1 cellular context compared by ENCODE assay signal in the genomic region with DNA sequence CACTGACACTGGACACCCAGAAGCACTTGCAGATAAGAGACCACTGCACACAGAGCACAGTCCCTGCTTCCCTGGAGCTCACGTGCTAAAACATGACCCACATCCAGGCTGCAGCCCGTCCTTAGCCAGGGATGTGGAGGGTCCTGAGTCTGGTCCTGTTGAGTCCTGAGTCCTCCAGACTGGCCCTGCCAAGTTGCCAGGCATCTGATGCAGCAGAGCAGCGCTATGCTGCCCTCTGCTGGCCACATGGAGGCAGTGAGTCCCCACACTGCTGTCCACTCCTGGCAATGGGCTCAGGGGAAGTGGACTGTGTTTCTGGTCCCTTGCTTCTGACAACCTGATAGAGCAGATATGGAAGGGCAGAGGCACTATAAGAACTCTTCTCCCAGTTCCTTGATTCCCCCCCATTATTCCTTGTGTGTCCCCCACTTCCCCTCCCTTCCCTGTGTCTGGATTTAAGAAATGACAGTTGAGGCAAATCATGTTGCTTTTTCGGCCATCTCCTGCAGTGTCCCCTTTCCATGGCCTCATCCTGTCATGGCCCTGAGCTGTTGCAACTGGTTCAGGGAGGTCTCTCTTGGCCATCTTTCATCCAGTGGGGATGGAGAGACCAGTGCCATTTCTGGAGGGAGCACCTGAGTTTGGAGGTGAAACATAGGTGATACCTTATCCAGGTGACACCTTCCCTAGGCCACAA.
A peak's percentile ranks its signal among the peaks of the same experiment; 100 is the strongest.
TF ChIP-seq lines count a peak whose summit lies in the region.

No MANE protein-coding gene starts in this region.

TF ChIP-seq in K562, 482 proteins besides CTCF, POLR2A, EP300 and RAD21 (continued from another document and continues in another):
- TF ChIP-seq CBX1 (IDR thresholded peaks at IDR 0.05; ENCODE audit: low read depth) (no peak), NEUROD1 (IDR thresholded peaks at IDR 0.05; ENCODE audit: borderline replicate concordance, low read depth, low read length, partially characterized antibody) (peak; percentile 20), RUNX1 (IDR thresholded peaks at IDR 0.05; ENCODE audit: low read depth) (no peak), OTX1 (CRISPR knock-in tag; IDR thresholded peaks at IDR 0.05) (no peak), ARID1B (IDR thresholded peaks at IDR 0.05) (0 out of 2 replicates have a peak, but pooled peaks have one; percentile 7), KLF16 (IDR thresholded peaks at IDR 0.05) (peak; percentile 46; the same call in 1 of the 2 replicates), FOXA1 (IDR thresholded peaks at IDR 0.05; ENCODE audit: borderline replicate concordance) (no peak), CHD2 (IDR thresholded peaks at IDR 0.05; ENCODE audit: low read depth, low read length) (no peak), NFE2 (IDR thresholded peaks at IDR 0.05; ENCODE audit: low read depth) (no peak), RBFOX2 (IDR thresholded peaks at IDR 0.05; ENCODE audit: low read depth, low read length) (no peak), HMGN3 (IDR thresholded peaks at IDR 0.05; ENCODE audit: borderline replicate concordance, extremely low read depth, insufficient read length, low read depth, low read length) (no peak), MCM2 (IDR thresholded peaks at IDR 0.05; ENCODE audit: low read depth) (no peak), SP1 (CRISPR knock-in tag; IDR thresholded peaks at IDR 0.05) (0 out of 2 replicates have a peak, but pooled peaks have one; percentile 18), ZC3H4 (CRISPR knock-in tag; IDR thresholded peaks at IDR 0.05; ENCODE audit: borderline replicate concordance) (no peak), BMI1 (IDR thresholded peaks at IDR 0.05; ENCODE audit: low read length) (no peak), RNF2 (IDR thresholded peaks at IDR 0.05) (no peak), CTBP1 (IDR thresholded peaks at IDR 0.05; ENCODE audit: borderline replicate concordance) (peak; percentile 45; the same call in 1 of the 2 replicates), MTA1 (IDR thresholded peaks at IDR 0.05; ENCODE audit: borderline replicate concordance) (no peak), HLTF (IDR thresholded peaks at IDR 0.05) (no peak), SUPT5H (IDR thresholded peaks at IDR 0.05) (no peak), TBP (optimal IDR thresholded peaks at IDR 0.05; ENCODE audit: low read depth, low read length) (peak; percentile 19), TAF9B (IDR thresholded peaks at IDR 0.05; ENCODE audit: partially characterized antibody) (no peak), GATA2 (CRISPR knock-in tag; IDR thresholded peaks at IDR 0.05) (no peak), PRMT5 (CRISPR knock-in tag; IDR thresholded peaks at IDR 0.05) (no peak), ZNF644 (tag; IDR thresholded peaks at IDR 0.05; ENCODE audit: low read depth) (no peak), NR2C1 (IDR thresholded peaks at IDR 0.05) (no peak), NR2C1 (tag; IDR thresholded peaks at IDR 0.05) (no peak), ZNF695 (CRISPR knock-in tag; IDR thresholded peaks at IDR 0.05) (no peak), SPI1 (IDR thresholded peaks at IDR 0.05; ENCODE audit: borderline replicate concordance, low read depth, low read length) (peak; percentile 71; the same call in 1 of the 2 replicates), TCF7 (IDR thresholded peaks at IDR 0.05; ENCODE audit: borderline replicate concordance) (no peak)
- TF ChIP-seq, protein P1, sequence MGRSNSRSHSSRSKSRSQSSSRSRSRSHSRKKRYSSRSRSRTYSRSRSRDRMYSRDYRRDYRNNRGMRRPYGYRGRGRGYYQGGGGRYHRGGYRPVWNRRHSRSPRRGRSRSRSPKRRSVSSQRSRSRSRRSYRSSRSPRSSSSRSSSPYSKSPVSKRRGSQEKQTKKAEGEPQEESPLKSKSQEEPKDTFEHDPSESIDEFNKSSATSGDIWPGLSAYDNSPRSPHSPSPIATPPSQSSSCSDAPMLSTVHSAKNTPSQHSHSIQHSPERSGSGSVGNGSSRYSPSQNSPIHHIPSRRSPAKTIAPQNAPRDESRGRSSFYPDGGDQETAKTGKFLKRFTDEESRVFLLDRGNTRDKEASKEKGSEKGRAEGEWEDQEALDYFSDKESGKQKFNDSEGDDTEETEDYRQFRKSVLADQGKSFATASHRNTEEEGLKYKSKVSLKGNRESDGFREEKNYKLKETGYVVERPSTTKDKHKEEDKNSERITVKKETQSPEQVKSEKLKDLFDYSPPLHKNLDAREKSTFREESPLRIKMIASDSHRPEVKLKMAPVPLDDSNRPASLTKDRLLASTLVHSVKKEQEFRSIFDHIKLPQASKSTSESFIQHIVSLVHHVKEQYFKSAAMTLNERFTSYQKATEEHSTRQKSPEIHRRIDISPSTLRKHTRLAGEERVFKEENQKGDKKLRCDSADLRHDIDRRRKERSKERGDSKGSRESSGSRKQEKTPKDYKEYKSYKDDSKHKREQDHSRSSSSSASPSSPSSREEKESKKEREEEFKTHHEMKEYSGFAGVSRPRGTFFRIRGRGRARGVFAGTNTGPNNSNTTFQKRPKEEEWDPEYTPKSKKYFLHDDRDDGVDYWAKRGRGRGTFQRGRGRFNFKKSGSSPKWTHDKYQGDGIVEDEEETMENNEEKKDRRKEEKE (IDR thresholded peaks at IDR 0.05; ENCODE audit: borderline replicate concordance in 1 of 2, control insufficient read depth in 1 of 2, low read depth in 2 of 2, low read length in 1 of 2): no peak
- TF ChIP-seq, protein P2, sequence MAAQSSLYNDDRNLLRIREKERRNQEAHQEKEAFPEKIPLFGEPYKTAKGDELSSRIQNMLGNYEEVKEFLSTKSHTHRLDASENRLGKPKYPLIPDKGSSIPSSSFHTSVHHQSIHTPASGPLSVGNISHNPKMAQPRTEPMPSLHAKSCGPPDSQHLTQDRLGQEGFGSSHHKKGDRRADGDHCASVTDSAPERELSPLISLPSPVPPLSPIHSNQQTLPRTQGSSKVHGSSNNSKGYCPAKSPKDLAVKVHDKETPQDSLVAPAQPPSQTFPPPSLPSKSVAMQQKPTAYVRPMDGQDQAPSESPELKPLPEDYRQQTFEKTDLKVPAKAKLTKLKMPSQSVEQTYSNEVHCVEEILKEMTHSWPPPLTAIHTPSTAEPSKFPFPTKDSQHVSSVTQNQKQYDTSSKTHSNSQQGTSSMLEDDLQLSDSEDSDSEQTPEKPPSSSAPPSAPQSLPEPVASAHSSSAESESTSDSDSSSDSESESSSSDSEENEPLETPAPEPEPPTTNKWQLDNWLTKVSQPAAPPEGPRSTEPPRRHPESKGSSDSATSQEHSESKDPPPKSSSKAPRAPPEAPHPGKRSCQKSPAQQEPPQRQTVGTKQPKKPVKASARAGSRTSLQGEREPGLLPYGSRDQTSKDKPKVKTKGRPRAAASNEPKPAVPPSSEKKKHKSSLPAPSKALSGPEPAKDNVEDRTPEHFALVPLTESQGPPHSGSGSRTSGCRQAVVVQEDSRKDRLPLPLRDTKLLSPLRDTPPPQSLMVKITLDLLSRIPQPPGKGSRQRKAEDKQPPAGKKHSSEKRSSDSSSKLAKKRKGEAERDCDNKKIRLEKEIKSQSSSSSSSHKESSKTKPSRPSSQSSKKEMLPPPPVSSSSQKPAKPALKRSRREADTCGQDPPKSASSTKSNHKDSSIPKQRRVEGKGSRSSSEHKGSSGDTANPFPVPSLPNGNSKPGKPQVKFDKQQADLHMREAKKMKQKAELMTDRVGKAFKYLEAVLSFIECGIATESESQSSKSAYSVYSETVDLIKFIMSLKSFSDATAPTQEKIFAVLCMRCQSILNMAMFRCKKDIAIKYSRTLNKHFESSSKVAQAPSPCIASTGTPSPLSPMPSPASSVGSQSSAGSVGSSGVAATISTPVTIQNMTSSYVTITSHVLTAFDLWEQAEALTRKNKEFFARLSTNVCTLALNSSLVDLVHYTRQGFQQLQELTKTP (IDR thresholded peaks at IDR 0.05; ENCODE audit: low read depth in 1 of 2, partially characterized antibody in 2 of 2): no peak
- TF ChIP-seq, protein P3, sequence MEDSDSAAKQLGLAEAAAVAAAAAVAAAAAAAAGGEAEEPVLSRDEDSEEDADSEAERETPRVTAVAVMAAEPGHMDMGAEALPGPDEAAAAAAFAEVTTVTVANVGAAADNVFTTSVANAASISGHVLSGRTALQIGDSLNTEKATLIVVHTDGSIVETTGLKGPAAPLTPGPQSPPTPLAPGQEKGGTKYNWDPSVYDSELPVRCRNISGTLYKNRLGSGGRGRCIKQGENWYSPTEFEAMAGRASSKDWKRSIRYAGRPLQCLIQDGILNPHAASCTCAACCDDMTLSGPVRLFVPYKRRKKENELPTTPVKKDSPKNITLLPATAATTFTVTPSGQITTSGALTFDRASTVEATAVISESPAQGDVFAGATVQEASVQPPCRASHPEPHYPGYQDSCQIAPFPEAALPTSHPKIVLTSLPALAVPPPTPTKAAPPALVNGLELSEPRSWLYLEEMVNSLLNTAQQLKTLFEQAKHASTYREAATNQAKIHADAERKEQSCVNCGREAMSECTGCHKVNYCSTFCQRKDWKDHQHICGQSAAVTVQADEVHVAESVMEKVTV (CRISPR knock-in tag; IDR thresholded peaks at IDR 0.05): peak; percentile 48; the same call in 1 of the 2 replicates
- TF ChIP-seq, protein P4, sequence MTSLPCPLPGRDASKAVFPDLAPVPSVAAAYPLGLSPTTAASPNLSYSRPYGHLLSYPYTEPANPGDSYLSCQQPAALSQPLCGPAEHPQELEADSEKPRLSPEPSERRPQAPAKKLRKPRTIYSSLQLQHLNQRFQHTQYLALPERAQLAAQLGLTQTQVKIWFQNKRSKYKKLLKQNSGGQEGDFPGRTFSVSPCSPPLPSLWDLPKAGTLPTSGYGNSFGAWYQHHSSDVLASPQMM (CRISPR knock-in tag; IDR thresholded peaks at IDR 0.05): no peak
- TF ChIP-seq, protein P5, sequence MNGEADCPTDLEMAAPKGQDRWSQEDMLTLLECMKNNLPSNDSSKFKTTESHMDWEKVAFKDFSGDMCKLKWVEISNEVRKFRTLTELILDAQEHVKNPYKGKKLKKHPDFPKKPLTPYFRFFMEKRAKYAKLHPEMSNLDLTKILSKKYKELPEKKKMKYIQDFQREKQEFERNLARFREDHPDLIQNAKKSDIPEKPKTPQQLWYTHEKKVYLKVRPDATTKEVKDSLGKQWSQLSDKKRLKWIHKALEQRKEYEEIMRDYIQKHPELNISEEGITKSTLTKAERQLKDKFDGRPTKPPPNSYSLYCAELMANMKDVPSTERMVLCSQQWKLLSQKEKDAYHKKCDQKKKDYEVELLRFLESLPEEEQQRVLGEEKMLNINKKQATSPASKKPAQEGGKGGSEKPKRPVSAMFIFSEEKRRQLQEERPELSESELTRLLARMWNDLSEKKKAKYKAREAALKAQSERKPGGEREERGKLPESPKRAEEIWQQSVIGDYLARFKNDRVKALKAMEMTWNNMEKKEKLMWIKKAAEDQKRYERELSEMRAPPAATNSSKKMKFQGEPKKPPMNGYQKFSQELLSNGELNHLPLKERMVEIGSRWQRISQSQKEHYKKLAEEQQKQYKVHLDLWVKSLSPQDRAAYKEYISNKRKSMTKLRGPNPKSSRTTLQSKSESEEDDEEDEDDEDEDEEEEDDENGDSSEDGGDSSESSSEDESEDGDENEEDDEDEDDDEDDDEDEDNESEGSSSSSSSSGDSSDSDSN (IDR thresholded peaks at IDR 0.05; ENCODE audit: borderline replicate concordance in 1 of 2, low read depth in 2 of 2, low read length in 2 of 2): 0 out of 4 replicates have a peak, but pooled peaks of 1 of the 2 experiments have one; percentile 43
- TF ChIP-seq, protein P6, sequence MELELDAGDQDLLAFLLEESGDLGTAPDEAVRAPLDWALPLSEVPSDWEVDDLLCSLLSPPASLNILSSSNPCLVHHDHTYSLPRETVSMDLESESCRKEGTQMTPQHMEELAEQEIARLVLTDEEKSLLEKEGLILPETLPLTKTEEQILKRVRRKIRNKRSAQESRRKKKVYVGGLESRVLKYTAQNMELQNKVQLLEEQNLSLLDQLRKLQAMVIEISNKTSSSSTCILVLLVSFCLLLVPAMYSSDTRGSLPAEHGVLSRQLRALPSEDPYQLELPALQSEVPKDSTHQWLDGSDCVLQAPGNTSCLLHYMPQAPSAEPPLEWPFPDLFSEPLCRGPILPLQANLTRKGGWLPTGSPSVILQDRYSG (tag; conservative IDR thresholded peaks at IDR 0.05; ENCODE audit: low read depth): no peak
- TF ChIP-seq, protein P7, sequence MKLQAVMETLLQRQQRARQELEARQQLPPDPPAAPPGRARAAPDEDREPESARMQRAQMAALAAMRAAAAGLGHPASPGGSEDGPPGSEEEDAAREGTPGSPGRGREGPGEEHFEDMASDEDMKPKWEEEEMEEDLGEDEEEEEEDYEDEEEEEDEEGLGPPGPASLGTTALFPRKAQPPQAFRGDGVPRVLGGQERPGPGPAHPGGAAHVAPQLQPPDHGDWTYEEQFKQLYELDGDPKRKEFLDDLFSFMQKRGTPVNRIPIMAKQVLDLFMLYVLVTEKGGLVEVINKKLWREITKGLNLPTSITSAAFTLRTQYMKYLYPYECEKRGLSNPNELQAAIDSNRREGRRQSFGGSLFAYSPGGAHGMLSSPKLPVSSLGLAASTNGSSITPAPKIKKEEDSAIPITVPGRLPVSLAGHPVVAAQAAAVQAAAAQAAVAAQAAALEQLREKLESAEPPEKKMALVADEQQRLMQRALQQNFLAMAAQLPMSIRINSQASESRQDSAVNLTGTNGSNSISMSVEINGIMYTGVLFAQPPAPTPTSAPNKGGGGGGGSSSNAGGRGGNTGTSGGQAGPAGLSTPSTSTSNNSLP (IDR thresholded peaks at IDR 0.05; ENCODE audit: borderline replicate concordance, low read depth, low read length): no peak
- TF ChIP-seq, protein P8, sequence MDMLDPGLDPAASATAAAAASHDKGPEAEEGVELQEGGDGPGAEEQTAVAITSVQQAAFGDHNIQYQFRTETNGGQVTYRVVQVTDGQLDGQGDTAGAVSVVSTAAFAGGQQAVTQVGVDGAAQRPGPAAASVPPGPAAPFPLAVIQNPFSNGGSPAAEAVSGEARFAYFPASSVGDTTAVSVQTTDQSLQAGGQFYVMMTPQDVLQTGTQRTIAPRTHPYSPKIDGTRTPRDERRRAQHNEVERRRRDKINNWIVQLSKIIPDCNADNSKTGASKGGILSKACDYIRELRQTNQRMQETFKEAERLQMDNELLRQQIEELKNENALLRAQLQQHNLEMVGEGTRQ (CRISPR knock-in tag; IDR thresholded peaks at IDR 0.05): no peak
- TF ChIP-seq, protein P9, sequence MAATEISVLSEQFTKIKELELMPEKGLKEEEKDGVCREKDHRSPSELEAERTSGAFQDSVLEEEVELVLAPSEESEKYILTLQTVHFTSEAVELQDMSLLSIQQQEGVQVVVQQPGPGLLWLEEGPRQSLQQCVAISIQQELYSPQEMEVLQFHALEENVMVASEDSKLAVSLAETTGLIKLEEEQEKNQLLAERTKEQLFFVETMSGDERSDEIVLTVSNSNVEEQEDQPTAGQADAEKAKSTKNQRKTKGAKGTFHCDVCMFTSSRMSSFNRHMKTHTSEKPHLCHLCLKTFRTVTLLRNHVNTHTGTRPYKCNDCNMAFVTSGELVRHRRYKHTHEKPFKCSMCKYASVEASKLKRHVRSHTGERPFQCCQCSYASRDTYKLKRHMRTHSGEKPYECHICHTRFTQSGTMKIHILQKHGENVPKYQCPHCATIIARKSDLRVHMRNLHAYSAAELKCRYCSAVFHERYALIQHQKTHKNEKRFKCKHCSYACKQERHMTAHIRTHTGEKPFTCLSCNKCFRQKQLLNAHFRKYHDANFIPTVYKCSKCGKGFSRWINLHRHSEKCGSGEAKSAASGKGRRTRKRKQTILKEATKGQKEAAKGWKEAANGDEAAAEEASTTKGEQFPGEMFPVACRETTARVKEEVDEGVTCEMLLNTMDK (IDR thresholded peaks at IDR 0.05; ENCODE audit: borderline replicate concordance, insufficient read depth, low read depth, low read length, poor library complexity, severe bottlenecking): peak; percentile 69
- TF ChIP-seq, protein P10, sequence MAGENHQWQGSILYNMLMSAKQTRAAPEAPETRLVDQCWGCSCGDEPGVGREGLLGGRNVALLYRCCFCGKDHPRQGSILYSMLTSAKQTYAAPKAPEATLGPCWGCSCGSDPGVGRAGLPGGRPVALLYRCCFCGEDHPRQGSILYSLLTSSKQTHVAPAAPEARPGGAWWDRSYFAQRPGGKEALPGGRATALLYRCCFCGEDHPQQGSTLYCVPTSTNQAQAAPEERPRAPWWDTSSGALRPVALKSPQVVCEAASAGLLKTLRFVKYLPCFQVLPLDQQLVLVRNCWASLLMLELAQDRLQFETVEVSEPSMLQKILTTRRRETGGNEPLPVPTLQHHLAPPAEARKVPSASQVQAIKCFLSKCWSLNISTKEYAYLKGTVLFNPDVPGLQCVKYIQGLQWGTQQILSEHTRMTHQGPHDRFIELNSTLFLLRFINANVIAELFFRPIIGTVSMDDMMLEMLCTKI (IDR thresholded peaks at IDR 0.05; ENCODE audit: partially characterized antibody): no peak
